In the genomic region with DNA sequence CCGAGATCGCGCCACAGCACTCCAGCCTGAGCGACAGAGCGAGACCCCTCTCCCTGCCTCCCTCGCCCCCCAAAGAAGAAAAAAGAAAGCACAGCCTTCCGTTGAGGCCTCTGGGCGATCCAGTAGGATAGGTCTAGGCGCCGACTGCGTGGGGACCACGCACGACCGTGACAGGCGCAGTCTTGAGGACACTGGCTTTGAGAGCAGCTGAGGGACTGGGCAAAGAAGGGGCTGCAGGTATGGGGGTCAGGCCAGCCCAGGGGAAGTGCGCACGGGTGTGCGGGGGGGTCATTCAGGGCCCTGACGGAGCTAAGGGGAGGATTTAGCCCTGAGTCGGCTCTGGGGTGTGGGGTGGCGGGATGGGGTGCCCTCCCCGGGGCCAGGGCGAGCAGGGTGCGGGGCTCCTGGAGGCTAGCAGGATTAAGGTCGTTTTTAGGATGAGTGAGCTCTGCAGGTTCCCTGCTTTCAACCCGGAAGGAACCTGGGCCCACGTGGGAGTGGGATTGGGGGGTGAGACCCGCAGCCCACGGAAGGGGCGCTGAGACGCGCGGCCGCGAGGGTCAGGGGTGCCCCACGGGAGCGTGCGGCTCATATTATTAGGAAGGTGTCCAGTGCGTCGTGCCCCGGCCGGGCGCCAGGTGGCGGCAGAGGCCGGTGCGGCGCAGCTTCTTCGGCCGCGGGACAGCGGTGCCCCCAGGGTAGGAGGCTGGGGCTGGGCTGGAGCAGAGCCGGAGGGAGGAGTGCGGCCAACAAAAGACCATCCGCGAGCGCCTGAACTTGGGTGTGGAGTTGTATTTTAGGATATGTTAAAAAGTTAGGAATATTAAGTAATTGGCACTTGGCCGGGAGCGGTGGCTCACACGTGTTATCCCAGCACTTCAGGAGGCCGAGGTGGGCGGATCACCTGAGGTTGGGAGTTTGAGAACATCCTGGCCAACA, we compare ENCODE assay signal across 8 cellular contexts. TPM values are rescaled to one million over a fixed set of nuclear protein-coding genes. Genes with fewer than 3 reads are reported as not detected.
A peak's percentile ranks its signal among the peaks of the same experiment; 100 is the strongest.
DNase-seq lines count a peak whose midpoint lies in the region; ATAC-seq and TF ChIP-seq lines count a peak whose summit lies in the region.

No MANE protein-coding gene starts in this region.

- H3K4me1 ChIP-seq in A673 (ENCODE audit: insufficient read depth, low read length, poor library complexity, severe bottlenecking) (no peaks in the 10 kb centered on the region), colonic mucosa (no peaks in the 10 kb centered on the region)

- H3K27me3 ChIP-seq in A673 (replicated peaks; ENCODE audit: insufficient read depth, low read depth, low read length, poor library complexity) = no peaks in the 10 kb centered on the region
- H3K27me3 ChIP-seq in colonic mucosa = no peaks in the 10 kb centered on the region

- DNase-seq in A673 (ENCODE audit: low spot score) (peak; percentile 63), NCI-H1105 (lab: John Stamatoyannopoulos, UW) (peak; percentile 24), colonic mucosa (peak; percentile 54), left kidney (ENCODE audit: low read depth, low spot score) (peak; percentile 78)
- DNase-seq in stimulated activated CD8-positive, alpha-beta memory T cell treated with anti-CD3 and anti-CD28 coated beads, Interleukin-12 subunit alpha, Interleukin-12 subunit beta, amount 100 ng/mL, for 1 hour (ENCODE audit: low read depth) = peak; percentile 11

- no peak overlapping the region for H3K27ac ChIP-seq in A673 (ENCODE audit: low read depth, low read length, poor library complexity, severe bottlenecking)
- no peak overlapping the region for H3K27ac ChIP-seq in colonic mucosa

- CTCF ChIA-PET in A673 (lab: Charles Lee) = interaction anchor here (0.6 to 0.7 kb wide), 3 partner anchors 14 to 212 kb away, joined by 4 to 8 read pairs (median 5); no protein-coding TSS in a partner anchor

- ATAC-seq in GM18499 (IDR thresholded peaks at IDR 0.05; ENCODE audit: insufficient read depth, unreplicated experiment) = peak; percentile 62
- ATAC-seq in HG02798 (IDR thresholded peaks at IDR 0.05; ENCODE audit: poor library complexity, unreplicated experiment) = peak; percentile 98

- TF ChIP-seq CTCF in A673 (conservative IDR thresholded peaks at IDR 0.05; ENCODE audit: low read depth, low read length) = peak; percentile 89
- TF ChIP-seq CTCF in WI38 (IDR thresholded peaks at IDR 0.05; ENCODE audit: low read depth, low read length) = peak; percentile 95
- peak; percentile 91 for TF ChIP-seq CTCF in colonic mucosa (IDR thresholded peaks at IDR 0.05)

- no TSS peak for BruUV-seq in A673 (replicated peaks; lab: Mats Ljungman, UMichigan)

- intact Hi-C loops in A673 (cut with micrococcal nuclease; ENCODE audit: unreplicated experiment) (loop anchor here (1.0 to 10.0 kb wide), 2 partner anchors 181 to 263 kb away; no protein-coding TSS in a partner anchor), colonic mucosa (cut with DNase I) (loop anchor here (5.0 to 10.0 kb wide), 3 partner anchors 63 to 180 kb away; no protein-coding TSS in a partner anchor)

- H3K9me3 ChIP-seq in A673 (ENCODE audit: low read depth, low read length, poor library complexity, severe bottlenecking) (no peaks in the 10 kb centered on the region), colonic mucosa (no peaks in the 10 kb centered on the region)

- POLR2A ChIA-PET in A673 (lab: Charles Lee; ENCODE audit: low non-redundant PET) = no interaction called here

- peak overlapping the region in 1 of 2 donors; percentile 35 for H3K9ac ChIP-seq in colonic mucosa (ENCODE audit: low read depth in 2 of 2, low read length in 2 of 2)

- peak overlapping the region; percentile 34 for H3K4me3 ChIP-seq in A673 (ENCODE audit: low read depth, low read length, poor library complexity, severe bottlenecking)
- peak overlapping the region; percentile 43 for H3K4me3 ChIP-seq in WI38 (ENCODE audit: low read depth, low read length)
- H3K4me3 ChIP-seq in colonic mucosa = peak overlapping the region; percentile 22

- H3K36me3 ChIP-seq in A673 (ENCODE audit: insufficient read depth, low read length, poor library complexity, severe bottlenecking) (no peaks in the 10 kb centered on the region), colonic mucosa (no peaks in the 10 kb centered on the region)

RNA-seq across cellular contexts. Expression of gene ZNF236, which starts 20.5 kb away (rescaled TPM):
- 23.4 and 24.8 TPM in 2 replicates for total RNA-seq in A673 (2021)
- 10 to 100 TPM in 1 of 2 donors, 1 to 10 TPM in 1; 9.7 to 16.9 TPM for total RNA-seq in colonic mucosa

Comparison
In these comparisons a context has a peak if more than half of its experiments do, and no peak if none do; other contexts are left out.
1. DNase-seq: peak in every context shown above with its lines; median percentile 78 in left kidney; 63 in A673; 54 in colonic mucosa; 24 in NCI-H1105; 11 in stimulated activated CD8-positive, alpha-beta memory T cell treated with anti-CD3 and anti-CD28 coated beads, Interleukin-12 subunit alpha, Interleukin-12 subunit beta, amount 100 ng/mL, for 1 hour.